In the genomic region with DNA sequence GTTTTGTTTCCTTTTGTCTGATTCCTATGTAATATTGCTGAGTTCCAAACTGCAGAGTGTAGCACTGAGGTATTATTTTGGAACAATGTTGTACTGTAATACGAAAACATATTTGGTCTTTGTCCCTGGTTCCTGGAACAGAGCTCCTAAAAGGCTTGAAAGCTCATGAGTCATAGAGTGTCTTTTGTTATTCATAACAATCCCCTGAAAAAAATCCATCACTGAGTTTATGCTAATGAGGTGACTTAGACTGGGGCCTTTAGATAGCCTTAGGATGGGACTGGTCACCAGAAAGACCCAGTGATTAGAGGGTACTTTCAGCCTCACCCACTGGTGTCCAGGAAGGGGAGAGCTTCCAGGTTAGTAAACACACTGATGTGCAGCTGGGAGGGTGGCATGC, we compare ENCODE assay signal across 1 cellular context.
TF ChIP-seq lines count a peak whose summit lies in the region.

No MANE protein-coding gene starts in this region.

TF ChIP-seq in WTC11, 78 proteins besides CTCF, POLR2A, EP300 and RAD21 (continued from another document):
- TF ChIP-seq, protein P1, sequence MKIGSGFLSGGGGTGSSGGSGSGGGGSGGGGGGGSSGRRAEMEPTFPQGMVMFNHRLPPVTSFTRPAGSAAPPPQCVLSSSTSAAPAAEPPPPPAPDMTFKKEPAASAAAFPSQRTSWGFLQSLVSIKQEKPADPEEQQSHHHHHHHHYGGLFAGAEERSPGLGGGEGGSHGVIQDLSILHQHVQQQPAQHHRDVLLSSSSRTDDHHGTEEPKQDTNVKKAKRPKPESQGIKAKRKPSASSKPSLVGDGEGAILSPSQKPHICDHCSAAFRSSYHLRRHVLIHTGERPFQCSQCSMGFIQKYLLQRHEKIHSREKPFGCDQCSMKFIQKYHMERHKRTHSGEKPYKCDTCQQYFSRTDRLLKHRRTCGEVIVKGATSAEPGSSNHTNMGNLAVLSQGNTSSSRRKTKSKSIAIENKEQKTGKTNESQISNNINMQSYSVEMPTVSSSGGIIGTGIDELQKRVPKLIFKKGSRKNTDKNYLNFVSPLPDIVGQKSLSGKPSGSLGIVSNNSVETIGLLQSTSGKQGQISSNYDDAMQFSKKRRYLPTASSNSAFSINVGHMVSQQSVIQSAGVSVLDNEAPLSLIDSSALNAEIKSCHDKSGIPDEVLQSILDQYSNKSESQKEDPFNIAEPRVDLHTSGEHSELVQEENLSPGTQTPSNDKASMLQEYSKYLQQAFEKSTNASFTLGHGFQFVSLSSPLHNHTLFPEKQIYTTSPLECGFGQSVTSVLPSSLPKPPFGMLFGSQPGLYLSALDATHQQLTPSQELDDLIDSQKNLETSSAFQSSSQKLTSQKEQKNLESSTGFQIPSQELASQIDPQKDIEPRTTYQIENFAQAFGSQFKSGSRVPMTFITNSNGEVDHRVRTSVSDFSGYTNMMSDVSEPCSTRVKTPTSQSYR (CRISPR knock-in tag; IDR thresholded peaks at IDR 0.05), result no peak
- no peak for TF ChIP-seq GRHL2 (CRISPR knock-in tag; IDR thresholded peaks at IDR 0.05; ENCODE audit: insufficient replicate concordance, severe bottlenecking)
- no peak for TF ChIP-seq FOXJ3 (CRISPR knock-in tag; IDR thresholded peaks at IDR 0.05; ENCODE audit: borderline replicate concordance)
- no peak for TF ChIP-seq CREB1 (CRISPR knock-in tag; IDR thresholded peaks at IDR 0.05)
- TF ChIP-seq ELF4 (CRISPR knock-in tag; IDR thresholded peaks at IDR 0.05; ENCODE audit: low read depth), result no peak
- no peak for TF ChIP-seq AR (CRISPR knock-in tag; IDR thresholded peaks at IDR 0.05)
- TF ChIP-seq, protein P2, sequence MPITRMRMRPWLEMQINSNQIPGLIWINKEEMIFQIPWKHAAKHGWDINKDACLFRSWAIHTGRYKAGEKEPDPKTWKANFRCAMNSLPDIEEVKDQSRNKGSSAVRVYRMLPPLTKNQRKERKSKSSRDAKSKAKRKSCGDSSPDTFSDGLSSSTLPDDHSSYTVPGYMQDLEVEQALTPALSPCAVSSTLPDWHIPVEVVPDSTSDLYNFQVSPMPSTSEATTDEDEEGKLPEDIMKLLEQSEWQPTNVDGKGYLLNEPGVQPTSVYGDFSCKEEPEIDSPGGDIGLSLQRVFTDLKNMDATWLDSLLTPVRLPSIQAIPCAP (CRISPR knock-in tag; IDR thresholded peaks at IDR 0.05), result no peak
- no peak for TF ChIP-seq KAT7 (CRISPR knock-in tag; IDR thresholded peaks at IDR 0.05; ENCODE audit: borderline replicate concordance)
- no peak for TF ChIP-seq STAT6 (CRISPR knock-in tag; conservative IDR thresholded peaks at IDR 0.05; ENCODE audit: low read depth)
- TF ChIP-seq ZNF232 (CRISPR knock-in tag; IDR thresholded peaks at IDR 0.05), result no peak
- no peak for TF ChIP-seq CBFB (CRISPR knock-in tag; IDR thresholded peaks at IDR 0.05; ENCODE audit: low read depth)
- no peak for TF ChIP-seq ZMAT4 (CRISPR knock-in tag; IDR thresholded peaks at IDR 0.05)
- TF ChIP-seq PRDM15 (CRISPR knock-in tag; IDR thresholded peaks at IDR 0.05), result no peak
